ENCODE assay signal across 1 cellular context in genomic region chr19:39411832-39412099, GRCh38.
TF ChIP-seq lines count a peak whose summit lies in the region.

No MANE protein-coding gene starts in this region.

TF ChIP-seq in GM12878, 131 proteins besides CTCF, POLR2A, EP300 and RAD21 (continued from another document and continues in another):
- TF ChIP-seq ZNF687 (IDR thresholded peaks at IDR 0.05) (no peak), PBX3 (IDR thresholded peaks at IDR 0.05; ENCODE audit: insufficient replicate concordance, low read depth, low read length) (no peak), HDGF (IDR thresholded peaks at IDR 0.05) (no peak), YBX1 (IDR thresholded peaks at IDR 0.05) (no peak), RFX5 (IDR thresholded peaks at IDR 0.05; ENCODE audit: low read depth, low read length) (no peak), RCOR1 (conservative IDR thresholded peaks at IDR 0.05; ENCODE audit: low read depth, low read length) (no peak), ETV6 (conservative IDR thresholded peaks at IDR 0.05 in 1 of 2, IDR thresholded peaks at IDR 0.05 in 1 of 2; ENCODE audit: borderline replicate concordance in 1 of 2, low read depth in 1 of 2) (no peak), SP1 (IDR thresholded peaks at IDR 0.05; ENCODE audit: low read depth, low read length) (no peak), IKZF1 (conservative IDR thresholded peaks at IDR 0.05) (no peak), SUZ12 (IDR thresholded peaks at IDR 0.05; ENCODE audit: unreplicated experiment) (no peak), HDAC2 (IDR thresholded peaks at IDR 0.05) (no peak), ZNF207 (IDR thresholded peaks at IDR 0.05; ENCODE audit: borderline replicate concordance) (no peak), YY1 (IDR thresholded peaks at IDR 0.05; ENCODE audit: low read depth, low read length) (peak; percentile 41; the same call in 1 of the 2 replicates), RELB (IDR thresholded peaks at IDR 0.05; ENCODE audit: low read depth) (no peak), MEF2A (IDR thresholded peaks at IDR 0.05; ENCODE audit: insufficient read depth, low read depth, low read length) (no peak), SMARCA5 (IDR thresholded peaks at IDR 0.05) (peak; percentile 95; the same call in 1 of the 2 replicates), STAT1 (conservative IDR thresholded peaks at IDR 0.05) (no peak), GABPA (IDR thresholded peaks at IDR 0.05; ENCODE audit: low read depth) (no peak), CHD1 (IDR thresholded peaks at IDR 0.05; ENCODE audit: low read depth, low read length) (no peak), SMC3 (IDR thresholded peaks at IDR 0.05; ENCODE audit: borderline replicate concordance, low read length) (peak; percentile 97), JUNB (IDR thresholded peaks at IDR 0.05) (no peak), IRF4 (IDR thresholded peaks at IDR 0.05; ENCODE audit: low read depth, low read length) (no peak), POU2F2 (IDR thresholded peaks at IDR 0.05; ENCODE audit: borderline replicate concordance, low read depth, low read length) (no peak), NFIC (IDR thresholded peaks at IDR 0.05; ENCODE audit: low read depth, low read length) (no peak), KAT2A (conservative IDR thresholded peaks at IDR 0.05; ENCODE audit: control insufficient read depth, low read depth, low read length) (no peak), FOXM1 (IDR thresholded peaks at IDR 0.05; ENCODE audit: low read depth, low read length) (no peak), SIX5 (IDR thresholded peaks at IDR 0.05; ENCODE audit: low read depth, low read length, severe bottlenecking) (no peak), BCLAF1 (IDR thresholded peaks at IDR 0.05) (no peak), MXI1 (IDR thresholded peaks at IDR 0.05; ENCODE audit: low read depth, low read length) (peak; percentile 80; the same call in 1 of the 2 replicates), RAD51 (IDR thresholded peaks at IDR 0.05) (no peak), ZNF217 (IDR thresholded peaks at IDR 0.05) (0 out of 2 replicates have a peak, but pooled peaks have one; percentile 97), POLR2AphosphoS5 (IDR thresholded peaks at IDR 0.05; ENCODE audit: low read length) (no peak), MEF2B (IDR thresholded peaks at IDR 0.05; ENCODE audit: partially characterized antibody, poor library complexity, severe bottlenecking) (no peak), BCL11A (IDR thresholded peaks at IDR 0.05; ENCODE audit: low read depth, low read length) (no peak), ZBTB33 (IDR thresholded peaks at IDR 0.05) (no peak), JUND (IDR thresholded peaks at IDR 0.05; ENCODE audit: low read depth, low read length) (no peak), RUNX3 (IDR thresholded peaks at IDR 0.05; ENCODE audit: low read length) (no peak), ZBTB11 (CRISPR knock-in tag; IDR thresholded peaks at IDR 0.05) (no peak), HCFC1 (IDR thresholded peaks at IDR 0.05; ENCODE audit: low read length) (peak; percentile 27; the same call in 1 of the 2 replicates), TCF12 (IDR thresholded peaks at IDR 0.05; ENCODE audit: low read depth, low read length) (no peak), RB1 (IDR thresholded peaks at IDR 0.05; ENCODE audit: borderline replicate concordance) (0 out of 2 replicates have a peak, but pooled peaks have one; percentile 38), CBFB (IDR thresholded peaks at IDR 0.05; ENCODE audit: low read depth) (no peak), REST (IDR thresholded peaks at IDR 0.05; ENCODE audit: low read depth, low read length) (no peak), ZSCAN29 (IDR thresholded peaks at IDR 0.05) (no peak), ZNF274 (IDR thresholded peaks at IDR 0.05; ENCODE audit: insufficient read depth, insufficient read length) (no peak), SREBF2 (IDR thresholded peaks at IDR 0.05; ENCODE audit: low read length) (no peak), STAT3 (IDR thresholded peaks at IDR 0.05; ENCODE audit: low read depth, low read length) (no peak), TBL1XR1 (IDR thresholded peaks at IDR 0.05; ENCODE audit: low read depth, low read length) (no peak), LARP7 (IDR thresholded peaks at IDR 0.05) (peak; percentile 83; the same call in 1 of the 2 replicates), PAX8 (IDR thresholded peaks at IDR 0.05) (no peak)
